26 cellular contexts compared by ENCODE assay signal in genomic region chr5:39331993-39332392, GRCh38. TPM values are rescaled to one million over a fixed set of nuclear protein-coding genes. Genes with fewer than 3 reads are reported as not detected.
"Had no signal": no experiment of that assay in that cellular context is flagged by ENCODE, and none has a peak within 500 bp of the region (broad histone marks: within the 10 kb centered on the region; RNA-seq: fewer than 3 reads in every experiment).

No MANE protein-coding gene starts in this region.

- H3K4me1 Mint-ChIP-seq: activated naive CD4-positive, alpha-beta T cell treated with anti-CD3 and anti-CD28 coated beads, Interleukin-2, amount 50 U/mL, for 24 hours; immature natural killer cell; nephron progenitor cell; stimulated activated effector memory CD8-positive, alpha-beta T cell treated with anti-CD3 and anti-CD28 coated beads, Interleukin-12 subunit alpha, Interleukin-12 subunit beta, amount 100 ng/mL, for 72 hours; stimulated activated naive CD8-positive, alpha-beta T cell treated with anti-CD3 and anti-CD28 coated beads, Interleukin-15, amount 100 ng/mL, for 72 hours had no signal

- H3K4me3 ChIP-seq: hepatocyte, suprapubic skin, tibial nerve had no signal

- H3K4me3 Mint-ChIP-seq: activated CD8-positive, alpha-beta T cell treated with anti-CD3 and anti-CD28 coated beads, Interleukin-2, amount 10 ng/mL, durations not matched to agents 7 days and 5 days; activated naive CD4-positive, alpha-beta T cell treated with anti-CD3 and anti-CD28 coated beads, Interleukin-2, amount 50 U/mL, for 24 hours; dendritic cell treated with granulocyte-macrophage colony-stimulating factor and Interleukin-4, amounts not matched to agents 40 ng/mL and 50 ng/mL, for 4 days; immature natural killer cell; nephron progenitor cell; stimulated activated effector memory CD8-positive, alpha-beta T cell treated with anti-CD3 and anti-CD28 coated beads, Interleukin-12 subunit alpha, Interleukin-12 subunit beta, amount 100 ng/mL, for 72 hours; stimulated activated naive CD8-positive, alpha-beta T cell treated with anti-CD3 and anti-CD28 coated beads, Interleukin-15, amount 100 ng/mL, for 72 hours had no signal

- H3K4me1 ChIP-seq: parathyroid adenoma, suprapubic skin had no signal

- ATAC-seq: activated CD8-positive, alpha-beta T cell treated with anti-CD3 and anti-CD28 coated beads, Interleukin-2, amount 10 ng/mL, durations not matched to agents 7 days and 5 days; right cardiac atrium; stimulated activated effector memory CD8-positive, alpha-beta T cell treated with anti-CD3 and anti-CD28 coated beads, Interleukin-12 subunit alpha, Interleukin-12 subunit beta, amount 100 ng/mL, for 72 hours; stimulated activated naive CD8-positive, alpha-beta T cell treated with anti-CD3 and anti-CD28 coated beads, Interleukin-15, amount 100 ng/mL, for 72 hours had no signal

- H3K27me3 ChIP-seq: brain microvascular endothelial cell, hepatocyte, suprapubic skin, tibial nerve had no signal

- H3K4me2 ChIP-seq: hepatocyte had no signal

- H2AFZ ChIP-seq: hepatocyte, parathyroid adenoma had no signal

- DNase-seq: activated CD4-positive, alpha-beta T cell treated with anti-CD3 and anti-CD28 coated beads, Interleukin-2, amount 50 U/mL, for 1 hour; activated CD4-positive, CD25-positive, alpha-beta regulatory T cell treated with anti-CD3 and anti-CD28 coated beads, Interleukin-2, amount 50 U/mL, for 72 hours; activated CD8-positive, alpha-beta T cell treated with anti-CD3 and anti-CD28 coated beads, Interleukin-2, amount 10 ng/mL, durations not matched to agents 7 days and 5 days; activated gamma-delta T cell treated with Interleukin-2 at 50 U/mL for 16 hours; aorta; brain microvascular endothelial cell; caudate nucleus; effector CD4-positive, alpha-beta T cell; erythroblast; immature natural killer cell; nephron progenitor cell; right cardiac atrium; small intestine; stimulated activated CD4-positive, alpha-beta T cell treated with anti-CD3 and anti-CD28 coated beads, Interleukin-2, amount 100 ng/mL, for 24 hours; stimulated activated naive CD8-positive, alpha-beta T cell treated with anti-CD3 and anti-CD28 coated beads, Interleukin-15, amount 100 ng/mL, for 72 hours; WERI-Rb-1 had no signal

- H3K36me3 ChIP-seq: brain microvascular endothelial cell, suprapubic skin, tibial nerve, WERI-Rb-1 had no signal

- H3K27me3 Mint-ChIP-seq: activated naive CD4-positive, alpha-beta T cell treated with anti-CD3 and anti-CD28 coated beads, Interleukin-2, amount 50 U/mL, for 24 hours; dendritic cell treated with granulocyte-macrophage colony-stimulating factor and Interleukin-4, amounts not matched to agents 40 ng/mL and 50 ng/mL, for 4 days; stimulated activated naive CD8-positive, alpha-beta T cell treated with anti-CD3 and anti-CD28 coated beads, Interleukin-15, amount 100 ng/mL, for 72 hours had no signal

- H3K9ac ChIP-seq: parathyroid adenoma had no signal

- H3K79me2 ChIP-seq: hepatocyte, parathyroid adenoma had no signal

- H3K9me3 ChIP-seq: suprapubic skin, tibial nerve had no signal

- H3K27ac ChIP-seq: brain microvascular endothelial cell, hepatocyte, parathyroid adenoma, suprapubic skin, tibial nerve, WERI-Rb-1 had no signal

- H3K36me3 Mint-ChIP-seq: immature natural killer cell; stimulated activated effector memory CD8-positive, alpha-beta T cell treated with anti-CD3 and anti-CD28 coated beads, Interleukin-12 subunit alpha, Interleukin-12 subunit beta, amount 100 ng/mL, for 72 hours had no signal

- H3K9me3 Mint-ChIP-seq: activated naive CD4-positive, alpha-beta T cell treated with anti-CD3 and anti-CD28 coated beads, Interleukin-2, amount 50 U/mL, for 24 hours; immature natural killer cell; stimulated activated effector memory CD8-positive, alpha-beta T cell treated with anti-CD3 and anti-CD28 coated beads, Interleukin-12 subunit alpha, Interleukin-12 subunit beta, amount 100 ng/mL, for 72 hours had no signal

- H3K27ac Mint-ChIP-seq: activated CD8-positive, alpha-beta T cell treated with anti-CD3 and anti-CD28 coated beads, Interleukin-2, amount 10 ng/mL, durations not matched to agents 7 days and 5 days; activated naive CD4-positive, alpha-beta T cell treated with anti-CD3 and anti-CD28 coated beads, Interleukin-2, amount 50 U/mL, for 24 hours; dendritic cell treated with granulocyte-macrophage colony-stimulating factor and Interleukin-4, amounts not matched to agents 40 ng/mL and 50 ng/mL, for 4 days; immature natural killer cell; nephron progenitor cell; stimulated activated effector memory CD8-positive, alpha-beta T cell treated with anti-CD3 and anti-CD28 coated beads, Interleukin-12 subunit alpha, Interleukin-12 subunit beta, amount 100 ng/mL, for 72 hours; stimulated activated naive CD8-positive, alpha-beta T cell treated with anti-CD3 and anti-CD28 coated beads, Interleukin-15, amount 100 ng/mL, for 72 hours had no signal

RNA-seq across cellular contexts. Expression of gene C9, which starts 32.3 kb away (rescaled TPM):
- total RNA-seq: activated CD8-positive, alpha-beta T cell treated with anti-CD3 and anti-CD28 coated beads, Interleukin-2, amount 10 ng/mL, durations not matched to agents 7 days and 5 days; pulmonary artery endothelial cell; T-helper 2 cell treated with Interferon-gamma antibody and Interleukin-4, amounts not matched to agents 100 ng/mL and 5 ng/mL, for 36 hours; tibial nerve had no signal
- polyA plus RNA-seq: adipose tissue, immature natural killer cell, right cardiac atrium, small intestine had no signal
